In the genomic region with DNA sequence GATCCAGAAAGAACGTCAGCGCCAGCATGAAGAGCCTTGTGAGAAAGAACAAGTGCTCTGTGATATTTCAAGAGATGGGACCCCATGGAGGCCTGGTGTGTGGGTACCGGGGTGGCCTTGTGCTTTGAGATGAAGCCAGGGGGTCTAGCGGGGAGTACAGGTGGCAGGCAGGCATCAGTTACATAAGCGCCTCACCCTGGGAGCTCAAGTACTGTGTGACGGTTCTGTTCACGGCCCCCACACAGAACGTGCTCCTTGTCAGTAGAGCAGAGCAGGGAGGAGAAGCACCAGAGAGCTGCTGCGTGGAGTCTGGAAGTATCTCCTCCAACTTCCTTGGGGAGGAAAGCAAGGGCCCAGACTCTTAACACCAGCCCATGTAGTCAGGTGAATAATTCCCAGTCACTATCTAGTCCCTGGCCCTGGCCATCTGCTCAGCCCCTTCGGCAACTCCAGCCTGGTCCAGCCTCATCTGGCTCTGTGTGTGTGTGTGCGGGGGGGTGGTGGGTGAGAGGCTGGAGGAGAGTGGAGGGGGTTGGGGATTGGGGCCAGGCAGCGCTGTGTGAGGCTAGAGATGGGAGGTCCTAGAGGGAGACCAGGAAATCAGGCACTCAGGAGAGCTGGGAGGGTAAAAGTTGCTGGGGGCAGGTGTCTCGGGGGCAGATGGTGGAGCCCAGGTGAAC, we compare ENCODE assay signal across 21 cellular contexts.
"Had no signal": no experiment of that assay in that cellular context is flagged by ENCODE, and none has a peak within 500 bp of the region (broad histone marks: within the 10 kb centered on the region; RNA-seq: fewer than 3 reads in every experiment).

No MANE protein-coding gene starts in this region.

- H3K27me3 ChIP-seq: adrenal gland, cardiac muscle cell, dorsolateral prefrontal cortex, suprapubic skin had no signal

- H3K27me3 Mint-ChIP-seq: activated CD4-positive, alpha-beta T cell treated with anti-CD3 and anti-CD28 coated beads, Interleukin-2, amount 10 ng/mL, durations not matched to agents 24 days and 14 days; activated naive CD4-positive, alpha-beta T cell treated with anti-CD3 and anti-CD28 coated beads, Interleukin-2, amount 50 U/mL, for 24 hours; stimulated activated naive CD8-positive, alpha-beta T cell treated with anti-CD3 and anti-CD28 coated beads, Interleukin-15, Interleukin-2, amounts not matched to agents 100 ng/mL and 50 ng/mL, for 24 hours; T-cell had no signal

- H3K4me2 ChIP-seq: SK-N-SH had no signal

- H3K4me3 Mint-ChIP-seq: activated CD4-positive, alpha-beta T cell treated with anti-CD3 and anti-CD28 coated beads, Interleukin-2, amount 10 ng/mL, durations not matched to agents 24 days and 14 days; activated naive CD4-positive, alpha-beta T cell treated with anti-CD3 and anti-CD28 coated beads, Interleukin-2, amount 50 U/mL, for 24 hours; activated T-cell treated with anti-CD3 and anti-CD28 coated beads, Interleukin-2, amount 50 U/mL, for 72 hours; nephron progenitor cell; stimulated activated naive CD8-positive, alpha-beta T cell treated with anti-CD3 and anti-CD28 coated beads, Interleukin-15, Interleukin-2, amounts not matched to agents 100 ng/mL and 50 ng/mL, for 24 hours; T-cell had no signal

- H3K4me1 ChIP-seq: prostate gland had no signal

- H3K4me1 Mint-ChIP-seq: activated CD4-positive, alpha-beta T cell treated with anti-CD3 and anti-CD28 coated beads, Interleukin-2, amount 10 ng/mL, durations not matched to agents 24 days and 14 days; activated naive CD4-positive, alpha-beta T cell treated with anti-CD3 and anti-CD28 coated beads, Interleukin-2, amount 50 U/mL, for 24 hours; T-cell had no signal

- H3K9ac ChIP-seq: SK-N-SH had no signal

- H3K9me3 Mint-ChIP-seq: activated CD4-positive, alpha-beta T cell treated with anti-CD3 and anti-CD28 coated beads, Interleukin-2, amount 10 ng/mL, durations not matched to agents 24 days and 14 days; activated naive CD4-positive, alpha-beta T cell treated with anti-CD3 and anti-CD28 coated beads, Interleukin-2, amount 50 U/mL, for 24 hours; activated T-cell treated with anti-CD3 and anti-CD28 coated beads, Interleukin-2, amount 50 U/mL, for 72 hours; stimulated activated naive CD8-positive, alpha-beta T cell treated with anti-CD3 and anti-CD28 coated beads, Interleukin-15, Interleukin-2, amounts not matched to agents 100 ng/mL and 50 ng/mL, for 24 hours had no signal

- H3K4me3 ChIP-seq: adrenal gland, cardiac muscle cell, dorsolateral prefrontal cortex, lung, prostate gland, skin epidermis, suprapubic skin had no signal

- H3K9me3 ChIP-seq: prostate gland, SK-N-SH had no signal

- H3K27ac ChIP-seq: cardiac muscle cell, epithelial cell of prostate, suprapubic skin had no signal

- DNase-seq: activated CD4-positive, alpha-beta T cell treated with anti-CD3 and anti-CD28 coated beads, Interleukin-2, amount 10 ng/mL, durations not matched to agents 24 days and 14 days; activated CD8-positive, alpha-beta memory T cell treated with anti-CD3 and anti-CD28 coated beads, Interleukin-2, amount 50 U/mL, for 4 hours; activated effector memory CD4-positive, alpha-beta T cell treated with anti-CD3 and anti-CD28 coated beads, Interleukin-2, amount 50 U/mL, for 16 hours; activated T-cell treated with anti-CD3 and anti-CD28 coated beads, Interleukin-2, amount 50 U/mL, for 72 hours; adrenal gland; dorsolateral prefrontal cortex; foreskin fibroblast; islet precursor cell; midbrain; nephron progenitor cell; SK-N-SH; T-cell; trophoblast cell had no signal

- H3K36me3 ChIP-seq: adrenal gland, cardiac muscle cell, prostate gland had no signal

- H3K27ac Mint-ChIP-seq: activated CD4-positive, alpha-beta T cell treated with anti-CD3 and anti-CD28 coated beads, Interleukin-2, amount 10 ng/mL, durations not matched to agents 24 days and 14 days; activated naive CD4-positive, alpha-beta T cell treated with anti-CD3 and anti-CD28 coated beads, Interleukin-2, amount 50 U/mL, for 24 hours; activated T-cell treated with anti-CD3 and anti-CD28 coated beads, Interleukin-2, amount 50 U/mL, for 72 hours; nephron progenitor cell; stimulated activated naive CD8-positive, alpha-beta T cell treated with anti-CD3 and anti-CD28 coated beads, Interleukin-15, Interleukin-2, amounts not matched to agents 100 ng/mL and 50 ng/mL, for 24 hours; T-cell had no signal
